ENCODE assay signal across 1 cellular context in genomic region chr5:35470866-35471265, GRCh38.
TF ChIP-seq lines count a peak whose summit lies in the region.

No MANE protein-coding gene starts in this region.

TF ChIP-seq in HepG2, 621 proteins besides CTCF, POLR2A, EP300 and RAD21 (continued from another document):
- 0 out of 2 replicates have a peak, but pooled peaks have one; percentile 11 for TF ChIP-seq CEBPG (CRISPR knock-in tag; IDR thresholded peaks at IDR 0.05)
- TF ChIP-seq JARID2 (CRISPR knock-in tag; IDR thresholded peaks at IDR 0.05; ENCODE audit: insufficient replicate concordance), result no peak
- peak; percentile 95 for TF ChIP-seq FOSL2 (CRISPR knock-in tag; IDR thresholded peaks at IDR 0.05)
- peak; percentile 93 for TF ChIP-seq TEAD3 (CRISPR knock-in tag; optimal IDR thresholded peaks at IDR 0.05; ENCODE audit: borderline replicate concordance)
- no peak for TF ChIP-seq ZZZ3 (CRISPR knock-in tag; IDR thresholded peaks at IDR 0.05; ENCODE audit: borderline replicate concordance)
- peak; percentile 12 for TF ChIP-seq XRCC5 (optimal IDR thresholded peaks at IDR 0.05; ENCODE audit: low read length)
- TF ChIP-seq, protein P1, sequence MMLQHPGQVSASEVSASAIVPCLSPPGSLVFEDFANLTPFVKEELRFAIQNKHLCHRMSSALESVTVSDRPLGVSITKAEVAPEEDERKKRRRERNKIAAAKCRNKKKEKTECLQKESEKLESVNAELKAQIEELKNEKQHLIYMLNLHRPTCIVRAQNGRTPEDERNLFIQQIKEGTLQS (CRISPR knock-in tag; IDR thresholded peaks at IDR 0.05), result 0 out of 2 replicates have a peak, but pooled peaks have one; percentile 26
- TF ChIP-seq, protein P2, sequence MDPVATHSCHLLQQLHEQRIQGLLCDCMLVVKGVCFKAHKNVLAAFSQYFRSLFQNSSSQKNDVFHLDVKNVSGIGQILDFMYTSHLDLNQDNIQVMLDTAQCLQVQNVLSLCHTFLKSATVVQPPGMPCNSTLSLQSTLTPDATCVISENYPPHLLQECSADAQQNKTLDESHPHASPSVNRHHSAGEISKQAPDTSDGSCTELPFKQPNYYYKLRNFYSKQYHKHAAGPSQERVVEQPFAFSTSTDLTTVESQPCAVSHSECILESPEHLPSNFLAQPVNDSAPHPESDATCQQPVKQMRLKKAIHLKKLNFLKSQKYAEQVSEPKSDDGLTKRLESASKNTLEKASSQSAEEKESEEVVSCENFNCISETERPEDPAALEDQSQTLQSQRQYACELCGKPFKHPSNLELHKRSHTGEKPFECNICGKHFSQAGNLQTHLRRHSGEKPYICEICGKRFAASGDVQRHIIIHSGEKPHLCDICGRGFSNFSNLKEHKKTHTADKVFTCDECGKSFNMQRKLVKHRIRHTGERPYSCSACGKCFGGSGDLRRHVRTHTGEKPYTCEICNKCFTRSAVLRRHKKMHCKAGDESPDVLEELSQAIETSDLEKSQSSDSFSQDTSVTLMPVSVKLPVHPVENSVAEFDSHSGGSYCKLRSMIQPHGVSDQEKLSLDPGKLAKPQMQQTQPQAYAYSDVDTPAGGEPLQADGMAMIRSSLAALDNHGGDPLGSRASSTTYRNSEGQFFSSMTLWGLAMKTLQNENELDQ (CRISPR knock-in tag; IDR thresholded peaks at IDR 0.05; ENCODE audit: borderline replicate concordance), result no peak
- no peak for TF ChIP-seq SETDB1 (CRISPR knock-in tag; IDR thresholded peaks at IDR 0.05; ENCODE audit: borderline replicate concordance)
TF ChIP-seq in HepG2: peak in this region for 12.
